Comparison of ENCODE assay signal across 14 cellular contexts in genomic region chr10:104937528-104937927, GRCh38.
A peak's percentile ranks its signal among the peaks of the same experiment; 100 is the strongest.
DNase-seq lines count a peak whose midpoint lies in the region; ATAC-seq and TF ChIP-seq lines count a peak whose summit lies in the region.
"Had no signal": no experiment of that assay in that cellular context is flagged by ENCODE, and none has a peak within 500 bp of the region (broad histone marks: within the 10 kb centered on the region; RNA-seq: fewer than 3 reads in every experiment).

No MANE protein-coding gene starts in this region.

- intact Hi-C loops in activated CD4-positive, alpha-beta T cell treated with anti-CD3 and anti-CD28 coated beads for 36 hours (cut with DNase I, micrococcal nuclease) = no loop called here

- no peaks in the 10 kb centered on the region for H3K36me3 ChIP-seq in endodermal cell (ENCODE audit: control insufficient read depth, insufficient read depth, low read length)
- H3K36me3 ChIP-seq: heart left ventricle had no signal

- H3K4me1 ChIP-seq in endodermal cell (ENCODE audit: control insufficient read depth, insufficient read depth, low read length) = no peaks in the 10 kb centered on the region
- H3K4me1 ChIP-seq: heart left ventricle had no signal

- ATAC-seq in activated CD4-positive, alpha-beta T cell treated with anti-CD3 and anti-CD28 coated beads for 36 hours = peak; percentile 12
- ATAC-seq in HG03520 (IDR thresholded peaks at IDR 0.05; ENCODE audit: unreplicated experiment) = no peak
- ATAC-seq: T-helper 17 cell had no signal

- TF ChIP-seq CTCF in endodermal cell (conservative IDR thresholded peaks at IDR 0.05) = no peak

- H3K9me3 ChIP-seq in endodermal cell (ENCODE audit: control insufficient read depth, low read length) = no peaks in the 10 kb centered on the region
- H3K9me3 ChIP-seq: heart left ventricle had no signal

- CTCF ChIA-PET in activated CD4-positive, alpha-beta T cell treated with anti-CD3 and anti-CD28 coated beads for 36 hours (lab: Charles Lee) = no interaction called here

- WGBS in endodermal cell (ENCODE audit: insufficient coverage in 1 of 2, insufficient read length in 1 of 2), 2 experiments = 87 to 95% methylated on average over 3 to 5 of the region's 5 CpGs

- H3K27ac ChIP-seq in epithelial cell of prostate (no peak overlapping the region), endodermal cell (ENCODE audit: low read depth, low read length) (no peak overlapping the region)
- H3K27ac ChIP-seq: heart left ventricle had no signal

- H3K27me3 ChIP-seq in endodermal cell (ENCODE audit: control insufficient read depth, insufficient read depth, low read length, poor library complexity, severe bottlenecking) = no peaks in the 10 kb centered on the region

- H3K27me3 Mint-ChIP-seq in activated CD4-positive, alpha-beta T cell treated with anti-CD3 and anti-CD28 coated beads for 36 hours = no peaks in the 10 kb centered on the region
- H3K27me3 Mint-ChIP-seq in T-helper 2 cell treated with Interferon-gamma antibody and Interleukin-4, amounts not matched to agents 5 μg/mL and 100 μg/mL, for 36 hours (ENCODE audit: low read depth) = no peaks in the 10 kb centered on the region
- peaks cover 3% of the 10 kb centered on the region for H3K27me3 Mint-ChIP-seq in endodermal cell (ENCODE audit: insufficient read depth)
- H3K27me3 Mint-ChIP-seq: T-helper 17 cell had no signal

- H3K27ac Mint-ChIP-seq in activated CD4-positive, alpha-beta T cell treated with anti-CD3 and anti-CD28 coated beads for 36 hours = no peak overlapping the region
- no peak overlapping the region for H3K27ac Mint-ChIP-seq in T-helper 2 cell treated with Interferon-gamma antibody and Interleukin-4, amounts not matched to agents 5 μg/mL and 100 μg/mL, for 36 hours
- no peak overlapping the region for H3K27ac Mint-ChIP-seq in endodermal cell
- H3K27ac Mint-ChIP-seq: T-helper 17 cell had no signal

- DNase-seq in activated CD4-positive, alpha-beta T cell treated with anti-CD3 and anti-CD28 coated beads for 36 hours = no peak
- DNase-seq in activated CD4-positive, alpha-beta T cell treated with anti-CD3 and anti-CD28 coated beads, Interleukin-2, amount 50 U/mL, for 1 hour = no peak
- peak; percentile 5 for DNase-seq in NCI-H345 treated with DMSO at 0.1 percent for 48 hours (lab: John Stamatoyannopoulos, UW; ENCODE audit: unreplicated experiment)
- DNase-seq in epithelial cell of prostate (ENCODE audit: low read depth, low spot score) = peak; percentile 10
- DNase-seq in stromal cell of bone marrow (ENCODE audit: low read depth) = peak; percentile 67
- DNase-seq in T-helper 2 cell treated with Interferon-gamma antibody and Interleukin-4, amounts not matched to agents 5 μg/mL and 100 μg/mL, for 36 hours (ENCODE audit: low spot score) = no peak
- no peak for DNase-seq in endodermal cell
- DNase-seq: central memory CD4-positive, alpha-beta T cell; KG1; midbrain; small intestine; T-helper 17 cell had no signal

- no peaks in the 10 kb centered on the region for H3K9me3 Mint-ChIP-seq in activated CD4-positive, alpha-beta T cell treated with anti-CD3 and anti-CD28 coated beads for 36 hours (ENCODE audit: low read depth)
- H3K9me3 Mint-ChIP-seq in T-helper 2 cell treated with Interferon-gamma antibody and Interleukin-4, amounts not matched to agents 5 μg/mL and 100 μg/mL, for 36 hours = no peaks in the 10 kb centered on the region
- H3K9me3 Mint-ChIP-seq in endodermal cell = no peaks in the 10 kb centered on the region

- peaks cover 32% of the 10 kb centered on the region for H3K4me1 Mint-ChIP-seq in activated CD4-positive, alpha-beta T cell treated with anti-CD3 and anti-CD28 coated beads for 36 hours
- H3K4me1 Mint-ChIP-seq in T-helper 2 cell treated with Interferon-gamma antibody and Interleukin-4, amounts not matched to agents 5 μg/mL and 100 μg/mL, for 36 hours (ENCODE audit: low read depth) = peaks cover 2% of the 10 kb centered on the region
- peaks cover 10% of the 10 kb centered on the region for H3K4me1 Mint-ChIP-seq in endodermal cell

- no peak overlapping the region for H3K4me3 Mint-ChIP-seq in activated CD4-positive, alpha-beta T cell treated with anti-CD3 and anti-CD28 coated beads for 36 hours
- no peak overlapping the region for H3K4me3 Mint-ChIP-seq in T-helper 2 cell treated with Interferon-gamma antibody and Interleukin-4, amounts not matched to agents 5 μg/mL and 100 μg/mL, for 36 hours
- no peak overlapping the region for H3K4me3 Mint-ChIP-seq in endodermal cell
- H3K4me3 Mint-ChIP-seq: T-helper 17 cell had no signal

- no peaks in the 10 kb centered on the region for H3K36me3 Mint-ChIP-seq in activated CD4-positive, alpha-beta T cell treated with anti-CD3 and anti-CD28 coated beads for 36 hours (ENCODE audit: low read depth)
- no peaks in the 10 kb centered on the region for H3K36me3 Mint-ChIP-seq in T-helper 2 cell treated with Interferon-gamma antibody and Interleukin-4, amounts not matched to agents 5 μg/mL and 100 μg/mL, for 36 hours (ENCODE audit: low read depth)
- no peaks in the 10 kb centered on the region for H3K36me3 Mint-ChIP-seq in endodermal cell (ENCODE audit: low read depth)

- no peak overlapping the region for H3K9ac ChIP-seq in endodermal cell (ENCODE audit: extremely low read depth, low read length, poor library complexity, severe bottlenecking)

- no peak overlapping the region for H3K4me3 ChIP-seq in endodermal cell (ENCODE audit: low read length)
- H3K4me3 ChIP-seq: heart left ventricle had no signal

- POLR2A ChIA-PET in activated CD4-positive, alpha-beta T cell treated with anti-CD3 and anti-CD28 coated beads for 36 hours (lab: Charles Lee) = no interaction called here

Comparison
In these comparisons a context has a peak if more than half of its experiments do, and no peak if none do; other contexts are left out.
1. DNase-seq: peak in NCI-H345 treated with DMSO at 0.1 percent for 48 hours (single experiment), epithelial cell of prostate (single experiment) and stromal cell of bone marrow (single experiment); none in activated CD4-positive, alpha-beta T cell treated with anti-CD3 and anti-CD28 coated beads for 36 hours (single experiment), activated CD4-positive, alpha-beta T cell treated with anti-CD3 and anti-CD28 coated beads, Interleukin-2, amount 50 U/mL, for 1 hour (single experiment), T-helper 2 cell treated with Interferon-gamma antibody and Interleukin-4, amounts not matched to agents 5 μg/mL and 100 μg/mL, for 36 hours (single experiment) and endodermal cell (single experiment).